Comparison of ENCODE assay signal across 9 cellular contexts in genomic region chr12:104792570-104792969, GRCh38.
DNase-seq lines count a peak whose midpoint lies in the region; ATAC-seq and TF ChIP-seq lines count a peak whose summit lies in the region.
"Had no signal": no experiment of that assay in that cellular context is flagged by ENCODE, and none has a peak within 500 bp of the region (broad histone marks: within the 10 kb centered on the region; RNA-seq: fewer than 3 reads in every experiment).

No MANE protein-coding gene starts in this region.

- peak; percentile 81 for DNase-seq in GM03348 (ENCODE audit: low spot score)
- peak; percentile 52 for DNase-seq in SK-MEL-5 (ENCODE audit: low read depth, low spot score)
- peak; percentile 80 for DNase-seq in fibroblast of the conjunctiva (ENCODE audit: low read depth)
- DNase-seq in renal cortical epithelial cell (ENCODE audit: low read depth): peak; percentile 85
- no peak for DNase-seq in GF-D8 (lab: John Stamatoyannopoulos, UW)
- no peak for DNase-seq in middle frontal gyrus (ENCODE audit: extremely low spot score, low spot score)
- no peak for DNase-seq in testis
- DNase-seq: Peyer's patch had no signal

- no peak for TF ChIP-seq CTCF in testis (IDR thresholded peaks at IDR 0.05)

- peaks cover 8% of the 10 kb centered on the region for H3K4me1 ChIP-seq in testis
- H3K4me1 ChIP-seq: Peyer's patch had no signal

- no peak for ATAC-seq in GM19023 (IDR thresholded peaks at IDR 0.05; ENCODE audit: unreplicated experiment)

- no peaks in the 10 kb centered on the region for H3K36me3 ChIP-seq in testis (ENCODE audit: low read depth, missing control alignments)
- H3K36me3 ChIP-seq: Peyer's patch had no signal

- intact Hi-C loops in testis (cut with DNase I; ENCODE audit: low total_unique reads): no loop called here

- H3K4me3 ChIP-seq in testis: no peak overlapping the region
- H3K4me3 ChIP-seq: Peyer's patch had no signal

- H3K27me3 ChIP-seq in testis: no peaks in the 10 kb centered on the region
- H3K27me3 ChIP-seq: Peyer's patch had no signal

- TF ChIP-seq POLR2A in testis (IDR thresholded peaks at IDR 0.05): no peak

- H3K9me3 ChIP-seq in testis: no peaks in the 10 kb centered on the region
- H3K9me3 ChIP-seq: Peyer's patch had no signal

- in situ Hi-C loops in SK-MEL-5 (cut with HindIII; ENCODE audit: low pct_unique_long_range_greater_than_20kb, low sequenced_read_pairs): no loop called here

- H3K27ac ChIP-seq in testis: no peak overlapping the region
- H3K27ac ChIP-seq: Peyer's patch had no signal

- WGBS in testis, 2 donors: 67 to 68% methylated on average over 4 of the region's 4 CpGs

Comparison
In these comparisons a context has a peak if more than half of its experiments do, and no peak if none do; other contexts are left out.
1. DNase-seq: peak in GM03348 (single experiment), SK-MEL-5 (single experiment), fibroblast of the conjunctiva (single experiment) and renal cortical epithelial cell (single experiment); none in GF-D8 (single experiment), middle frontal gyrus (single experiment) and testis (single experiment).